8 cellular contexts compared by ENCODE assay signal in the genomic region with DNA sequence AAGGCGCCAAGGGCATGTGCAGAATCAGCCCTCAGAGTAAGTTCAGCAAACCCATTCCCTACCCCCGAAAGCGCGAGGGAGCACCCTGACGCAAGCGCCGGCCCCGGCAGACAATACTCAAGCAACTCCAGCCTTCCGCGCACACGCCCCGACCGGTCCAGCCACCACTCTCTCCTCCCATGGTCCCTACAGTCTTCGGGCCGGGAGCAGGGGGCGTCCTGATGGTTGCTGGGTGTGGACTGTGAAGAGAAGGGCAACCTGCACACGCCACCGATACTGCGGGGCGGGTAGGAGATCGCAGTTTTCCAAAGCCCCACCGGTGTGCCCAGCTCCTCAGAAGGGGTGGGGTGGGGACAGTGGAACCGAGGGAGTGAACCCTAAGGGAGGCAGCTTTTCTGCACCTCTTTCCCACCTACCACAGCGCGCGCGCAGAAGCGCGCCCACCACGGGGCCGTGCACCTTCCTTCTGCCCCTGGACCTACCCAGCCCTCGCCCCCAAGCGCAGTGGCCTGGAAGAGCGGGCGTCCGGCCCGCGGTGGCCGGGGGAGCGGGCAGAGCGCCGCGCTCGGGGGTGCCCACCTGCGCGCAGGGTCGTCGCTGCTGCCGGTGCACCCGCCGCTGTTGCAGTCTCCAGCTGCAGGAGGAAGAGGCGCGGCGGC.
DNase-seq lines count a peak whose midpoint lies in the region; ATAC-seq and TF ChIP-seq lines count a peak whose summit lies in the region.

No MANE protein-coding gene starts in this region.

- no peak for TF ChIP-seq CTCF in left lung (IDR thresholded peaks at IDR 0.05)
- no peak for TF ChIP-seq CTCF in BE2C (IDR thresholded peaks at IDR 0.05; ENCODE audit: low read depth, low read length)

- no peaks in the 10 kb centered on the region for H3K36me3 ChIP-seq in left lung
- no peaks in the 10 kb centered on the region for H3K36me3 ChIP-seq in BE2C

- intact Hi-C loops in Right ventricle myocardium superior (cut with DNase I), result no loop called here
- intact Hi-C loops in Right ventricle myocardium inferior (cut with DNase I), result no loop called here
- intact Hi-C loops in left lung (cut with DNase I), result no loop called here

- DNase-seq in Right ventricle myocardium superior (peak; percentile 40), Right ventricle myocardium inferior (ENCODE audit: missing footprints) (no peak), T-helper 17 cell (peak in 1 of 3 donors; percentile 13), caudate nucleus (lab: John Stamatoyannopoulos, UW) (peak in 8 of 61 donors; percentile 0 to 20 (median 3)), left lung (peak in 1 of 2 donors; percentile 81), BE2C (no peak)
- DNase-seq in stimulated activated naive B cell treated with anti-CD40 and anti-IgM and Interleukin-4, amounts not matched to agents 10 μg/mL and 1 μg/mL and 100 μg/mL, for 72 hours, result no peak

- H3K9me3 ChIP-seq in T-helper 17 cell (ENCODE audit: control insufficient read depth, low read length, poor library complexity, severe bottlenecking) (no peaks in the 10 kb centered on the region), left lung (no peaks in the 10 kb centered on the region), BE2C (no peaks in the 10 kb centered on the region)

- no peaks in the 10 kb centered on the region for H3K27me3 Mint-ChIP-seq in T-helper 17 cell
- peaks cover 18 to 20% of the 10 kb centered on the region in 2 donors for H3K27me3 Mint-ChIP-seq in stimulated activated naive B cell treated with anti-CD40 and anti-IgM and Interleukin-4, amounts not matched to agents 10 μg/mL and 1 μg/mL and 100 μg/mL, for 72 hours

- H3K4me3 ChIP-seq in left lung, result peak overlapping the region; percentile 36 to 56
- no peak overlapping the region for H3K4me3 ChIP-seq in BE2C (ENCODE audit: low read depth, low read length)

- H3K27ac ChIP-seq in caudate nucleus (ENCODE audit: low read depth, low read length) (peak overlapping the region; percentile 1), left lung (peak overlapping the region in 1 of 2 donors; percentile 5)

- H3K27me3 ChIP-seq in left lung (peaks cover 7 to 17% of the 10 kb centered on the region in 2 donors), BE2C (peaks cover 16% of the 10 kb centered on the region)

- H3K36me3 Mint-ChIP-seq in T-helper 17 cell (ENCODE audit: low read depth), result no peaks in the 10 kb centered on the region
- peaks cover 0 to 3% of the 10 kb centered on the region in 2 donors for H3K36me3 Mint-ChIP-seq in stimulated activated naive B cell treated with anti-CD40 and anti-IgM and Interleukin-4, amounts not matched to agents 10 μg/mL and 1 μg/mL and 100 μg/mL, for 72 hours

- peak overlapping the region; percentile 97 for H3K4me3 Mint-ChIP-seq in T-helper 17 cell
- peak overlapping the region; percentile 88 to 89 for H3K4me3 Mint-ChIP-seq in stimulated activated naive B cell treated with anti-CD40 and anti-IgM and Interleukin-4, amounts not matched to agents 10 μg/mL and 1 μg/mL and 100 μg/mL, for 72 hours

- no peaks in the 10 kb centered on the region for H3K9me3 Mint-ChIP-seq in stimulated activated naive B cell treated with anti-CD40 and anti-IgM and Interleukin-4, amounts not matched to agents 10 μg/mL and 1 μg/mL and 100 μg/mL, for 72 hours

- H3K4me1 ChIP-seq in left lung, result no peaks in the 10 kb centered on the region
- H3K4me1 ChIP-seq in BE2C, result no peaks in the 10 kb centered on the region

- peaks cover 8% of the 10 kb centered on the region for H3K4me1 Mint-ChIP-seq in T-helper 17 cell
- H3K4me1 Mint-ChIP-seq in stimulated activated naive B cell treated with anti-CD40 and anti-IgM and Interleukin-4, amounts not matched to agents 10 μg/mL and 1 μg/mL and 100 μg/mL, for 72 hours, result peaks cover 7 to 20% of the 10 kb centered on the region in 2 donors

- ATAC-seq in Right ventricle myocardium superior (ENCODE audit: poor library complexity) (peak; percentile 18), Right ventricle myocardium inferior (no peak), T-helper 17 cell (peak; percentile 27), left lung (peak; percentile 67), HG02588 (IDR thresholded peaks at IDR 0.05; ENCODE audit: unreplicated experiment) (no peak)
- ATAC-seq in stimulated activated naive B cell treated with anti-CD40 and anti-IgM and Interleukin-4, amounts not matched to agents 10 μg/mL and 1 μg/mL and 100 μg/mL, for 72 hours (replicated peaks), result peak; percentile 53 to 57

- peak overlapping the region; percentile 92 for H3K27ac Mint-ChIP-seq in T-helper 17 cell
- no peak overlapping the region for H3K27ac Mint-ChIP-seq in stimulated activated naive B cell treated with anti-CD40 and anti-IgM and Interleukin-4, amounts not matched to agents 10 μg/mL and 1 μg/mL and 100 μg/mL, for 72 hours

Comparison
In these comparisons a context has a peak if more than half of its experiments do, and no peak if none do; other contexts are left out.
1. ATAC-seq: peak in Right ventricle myocardium superior (single experiment), T-helper 17 cell (single experiment), left lung (single experiment) and stimulated activated naive B cell treated with anti-CD40 and anti-IgM and Interleukin-4, amounts not matched to agents 10 μg/mL and 1 μg/mL and 100 μg/mL, for 72 hours (2 of 2); none in Right ventricle myocardium inferior (single experiment) and HG02588 (single experiment).